In the genomic region with DNA sequence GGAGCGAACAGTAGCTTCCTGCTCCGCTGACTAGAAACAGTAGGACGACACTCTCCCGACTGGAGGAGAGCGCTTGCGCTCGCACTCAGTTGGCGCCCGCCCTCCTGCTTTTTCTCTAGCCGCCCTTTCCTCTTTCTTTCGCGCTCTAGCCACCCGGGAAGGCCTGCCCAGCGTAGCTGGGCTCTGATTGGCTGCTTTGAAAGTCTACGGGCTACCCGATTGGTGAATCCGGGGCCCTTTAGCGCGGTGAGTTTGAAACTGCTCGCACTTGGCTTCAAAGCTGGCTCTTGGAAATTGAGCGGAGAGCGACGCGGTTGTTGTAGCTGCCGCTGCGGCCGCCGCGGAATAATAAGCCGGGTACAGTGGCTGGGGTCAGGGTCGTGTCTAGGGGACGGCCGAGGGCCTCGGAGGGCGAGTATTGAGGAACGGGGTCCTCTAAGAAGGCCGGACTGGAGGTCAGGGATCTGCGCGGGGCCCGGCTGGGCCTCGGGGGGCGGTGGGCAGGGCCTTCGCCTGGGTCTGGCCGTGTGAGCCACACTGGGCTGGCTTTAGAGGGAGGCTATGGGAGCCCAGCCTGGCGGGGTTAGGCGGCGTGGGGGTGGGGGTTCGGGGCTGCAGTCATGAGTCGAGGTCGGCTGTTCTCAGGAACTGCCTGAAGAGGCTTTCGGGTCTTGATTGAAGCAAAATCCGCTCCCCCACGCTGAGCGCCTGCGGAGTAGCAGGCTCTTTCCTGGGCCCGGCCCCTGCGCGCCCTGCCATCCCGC, we compare ENCODE assay signal across 1 cellular context.
A peak's percentile ranks its signal among the peaks of the same experiment; 100 is the strongest.
TF ChIP-seq lines count a peak whose summit lies in the region.

TSS of gene CDK1 (plus strand) at position 265 of the 764 bp plus-strand sequence. CDS start 1,688 bp downstream, outside the sequence.

TF ChIP-seq in HepG2, 621 proteins besides CTCF, POLR2A, EP300 and RAD21 (continued from another document and continues in another):
- TF ChIP-seq, protein P1, sequence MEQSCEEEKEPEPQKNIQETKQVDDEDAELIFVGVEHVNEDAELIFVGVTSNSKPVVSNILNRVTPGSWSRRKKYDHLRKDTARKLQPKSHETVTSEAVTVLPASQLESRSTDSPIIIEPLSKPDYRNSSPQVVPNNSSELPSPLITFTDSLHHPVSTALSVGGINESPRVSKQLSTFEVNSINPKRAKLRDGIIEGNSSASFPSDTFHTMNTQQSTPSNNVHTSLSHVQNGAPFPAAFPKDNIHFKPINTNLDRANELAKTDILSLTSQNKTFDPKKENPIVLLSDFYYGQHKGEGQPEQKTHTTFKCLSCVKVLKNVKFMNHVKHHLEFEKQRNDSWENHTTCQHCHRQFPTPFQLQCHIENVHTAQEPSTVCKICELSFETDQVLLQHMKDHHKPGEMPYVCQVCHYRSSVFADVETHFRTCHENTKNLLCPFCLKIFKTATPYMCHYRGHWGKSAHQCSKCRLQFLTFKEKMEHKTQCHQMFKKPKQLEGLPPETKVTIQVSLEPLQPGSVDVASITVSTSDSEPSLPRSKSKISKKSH (CRISPR knock-in tag; IDR thresholded peaks at IDR 0.05; ENCODE audit: borderline replicate concordance): 0 out of 2 replicates have a peak, but pooled peaks have one; percentile 24
- TF ChIP-seq ZNF609 (CRISPR knock-in tag; IDR thresholded peaks at IDR 0.05; ENCODE audit: borderline replicate concordance): no peak
- TF ChIP-seq JDP2 (CRISPR knock-in tag; IDR thresholded peaks at IDR 0.05; ENCODE audit: borderline replicate concordance): no peak
- TF ChIP-seq ZBTB7A (CRISPR knock-in tag; IDR thresholded peaks at IDR 0.05): no peak
- TF ChIP-seq BCL6 (CRISPR knock-in tag; IDR thresholded peaks at IDR 0.05): no peak
- no peak for TF ChIP-seq ZNF343 (CRISPR knock-in tag; IDR thresholded peaks at IDR 0.05)
- TF ChIP-seq KDM1A (CRISPR knock-in tag; IDR thresholded peaks at IDR 0.05): no peak
- 0 out of 2 replicates have a peak, but pooled peaks have one; percentile 31 for TF ChIP-seq STAT6 (CRISPR knock-in tag; IDR thresholded peaks at IDR 0.05; ENCODE audit: borderline replicate concordance)
- no peak for TF ChIP-seq HNF1A (IDR thresholded peaks at IDR 0.05; ENCODE audit: low read depth)
- no peak for TF ChIP-seq HNF1A (CRISPR knock-in tag; IDR thresholded peaks at IDR 0.05; ENCODE audit: borderline replicate concordance)
- peak; percentile 83 for TF ChIP-seq SP4 (CRISPR knock-in tag; IDR thresholded peaks at IDR 0.05)
- TF ChIP-seq ZNF761 (CRISPR knock-in tag; conservative IDR thresholded peaks at IDR 0.05): no peak
- TF ChIP-seq, protein P2, sequence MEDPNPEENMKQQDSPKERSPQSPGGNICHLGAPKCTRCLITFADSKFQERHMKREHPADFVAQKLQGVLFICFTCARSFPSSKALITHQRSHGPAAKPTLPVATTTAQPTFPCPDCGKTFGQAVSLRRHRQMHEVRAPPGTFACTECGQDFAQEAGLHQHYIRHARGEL (CRISPR knock-in tag; IDR thresholded peaks at IDR 0.05): no peak
- no peak; the same call in 1 of the 2 replicates for TF ChIP-seq PHF21A (CRISPR knock-in tag; IDR thresholded peaks at IDR 0.05)
- 0 out of 2 replicates have a peak, but pooled peaks have one; percentile 26 for TF ChIP-seq ZNF563 (CRISPR knock-in tag; IDR thresholded peaks at IDR 0.05)
- TF ChIP-seq ZFP41 (CRISPR knock-in tag; IDR thresholded peaks at IDR 0.05; ENCODE audit: borderline replicate concordance): no peak
- no peak for TF ChIP-seq ZNF362 (CRISPR knock-in tag; IDR thresholded peaks at IDR 0.05; ENCODE audit: borderline replicate concordance)
- no peak for TF ChIP-seq ZNF225 (CRISPR knock-in tag; IDR thresholded peaks at IDR 0.05)
- TF ChIP-seq SP5 (CRISPR knock-in tag; IDR thresholded peaks at IDR 0.05; ENCODE audit: borderline replicate concordance, low read depth): no peak
- no peak; the same call in 1 of the 2 replicates for TF ChIP-seq ZNF160 (CRISPR knock-in tag; IDR thresholded peaks at IDR 0.05)
- no peak for TF ChIP-seq SOX13 (IDR thresholded peaks at IDR 0.05)
- peak in 1 of 2 experiments; percentile 31; a peak in 1 of 4 replicates for TF ChIP-seq SOX13 (CRISPR knock-in tag; conservative IDR thresholded peaks at IDR 0.05 in 1 of 2, IDR thresholded peaks at IDR 0.05 in 1 of 2)
- TF ChIP-seq ESRRA (CRISPR knock-in tag; IDR thresholded peaks at IDR 0.05; ENCODE audit: low read depth): 0 out of 2 replicates have a peak, but pooled peaks have one; percentile 38
- TF ChIP-seq DMAP1 (CRISPR knock-in tag; IDR thresholded peaks at IDR 0.05): peak; percentile 74; the same call in 1 of the 2 replicates
- peak; percentile 93 for TF ChIP-seq ARID2 (CRISPR knock-in tag; IDR thresholded peaks at IDR 0.05; ENCODE audit: borderline replicate concordance)
- peak; percentile 94 for TF ChIP-seq E2F5 (CRISPR knock-in tag; conservative IDR thresholded peaks at IDR 0.05)
- 0 out of 2 replicates have a peak, but pooled peaks have one; percentile 32 for TF ChIP-seq ZSCAN20 (CRISPR knock-in tag; IDR thresholded peaks at IDR 0.05; ENCODE audit: borderline replicate concordance)
- TF ChIP-seq ZFP36 (IDR thresholded peaks at IDR 0.05; ENCODE audit: borderline replicate concordance, low read depth, low read length, partially characterized antibody): no peak
- peak; percentile 71; the same call in 1 of the 2 replicates for TF ChIP-seq ZNF546 (CRISPR knock-in tag; conservative IDR thresholded peaks at IDR 0.05)
- no peak for TF ChIP-seq MTERF4 (CRISPR knock-in tag; IDR thresholded peaks at IDR 0.05)
- 0 out of 2 replicates have a peak, but pooled peaks have one; percentile 21 for TF ChIP-seq NR2C2 (CRISPR knock-in tag; IDR thresholded peaks at IDR 0.05; ENCODE audit: borderline replicate concordance)
- peak; percentile 82 for TF ChIP-seq GATAD1 (CRISPR knock-in tag; IDR thresholded peaks at IDR 0.05)
- TF ChIP-seq E2F1 (CRISPR knock-in tag; IDR thresholded peaks at IDR 0.05): peak; percentile 98
- TF ChIP-seq NFKB2 (CRISPR knock-in tag; IDR thresholded peaks at IDR 0.05; ENCODE audit: borderline replicate concordance): peak; percentile 67; the same call in 1 of the 2 replicates
- TF ChIP-seq HMG20B (CRISPR knock-in tag; conservative IDR thresholded peaks at IDR 0.05): no peak
- no peak for TF ChIP-seq ZNF414 (CRISPR knock-in tag; IDR thresholded peaks at IDR 0.05)
